ENCODE assay signal across 12 cellular contexts in genomic region chr16:80583466-80583865, GRCh38. TPM values are rescaled to one million over a fixed set of nuclear protein-coding genes. Genes with fewer than 3 reads are reported as not detected.
DNase-seq lines count a peak whose midpoint lies in the region; ATAC-seq and TF ChIP-seq lines count a peak whose summit lies in the region.
"Had no signal": no experiment of that assay in that cellular context is flagged by ENCODE, and none has a peak within 500 bp of the region (broad histone marks: within the 10 kb centered on the region; RNA-seq: fewer than 3 reads in every experiment).

No MANE protein-coding gene starts in this region.

- H3F3A ChIP-seq in PC-9 (ENCODE audit: insufficient read depth, low read depth), result no peaks in the 10 kb centered on the region

- H3K79me2 ChIP-seq in PC-9 (ENCODE audit: low read depth), result no peaks in the 10 kb centered on the region

- H3K4me1 Mint-ChIP-seq in activated CD8-positive, alpha-beta T cell treated with anti-CD3 and anti-CD28 coated beads, Interleukin-2, amount 10 ng/mL, durations not matched to agents 7 days and 5 days (ENCODE audit: low read depth), result peaks cover 76% of the 10 kb centered on the region

- H3K4me3 ChIP-seq in foreskin fibroblast (ENCODE audit: low read depth in 1 of 2, low read length in 2 of 2) (no peak overlapping the region), PC-9 (no peak overlapping the region), uterus (no peak overlapping the region)
- H3K4me3 ChIP-seq: A549 had no signal

- no peaks in the 10 kb centered on the region for H3K27me3 ChIP-seq in PC-9 (ENCODE audit: insufficient read depth, low read depth)
- H3K27me3 ChIP-seq in uterus, result no peaks in the 10 kb centered on the region

- no peaks in the 10 kb centered on the region for H4K20me1 ChIP-seq in PC-9 (ENCODE audit: insufficient read depth)

- peaks cover 25% of the 10 kb centered on the region for H3K9me3 Mint-ChIP-seq in activated CD8-positive, alpha-beta T cell treated with anti-CD3 and anti-CD28 coated beads, Interleukin-2, amount 10 ng/mL, durations not matched to agents 7 days and 5 days (ENCODE audit: insufficient read depth)

- no peak for TF ChIP-seq POLR2A in uterus (IDR thresholded peaks at IDR 0.05)

- intact Hi-C loops in PC-9 (cut with micrococcal nuclease; ENCODE audit: unreplicated experiment), result no loop called here
- intact Hi-C loops in uterus (cut with DNase I; ENCODE audit: low total_unique reads), result no loop called here

- H3K4me1 ChIP-seq in PC-9 (replicated peaks; ENCODE audit: insufficient read depth) (no peaks in the 10 kb centered on the region), uterus (no peaks in the 10 kb centered on the region)
- H3K4me1 ChIP-seq: A549 had no signal

- no TSS peak for BruUV-seq in PC-9 (replicated peaks; lab: Mats Ljungman, UMichigan)

- CTCF ChIA-PET in activated CD8-positive, alpha-beta T cell treated with anti-CD3 and anti-CD28 coated beads, Interleukin-2, amount 10 ng/mL, durations not matched to agents 7 days and 5 days (lab: Charles Lee), result interaction anchor here (0.6 to 2.9 kb wide), 2 partner anchors 56 to 981 kb away, joined by 3 to 14 read pairs; no protein-coding TSS in a partner anchor
- CTCF ChIA-PET in PC-9 (lab: Charles Lee), result no interaction called here

- ATAC-seq in activated CD8-positive, alpha-beta T cell treated with anti-CD3 and anti-CD28 coated beads, Interleukin-2, amount 10 ng/mL, durations not matched to agents 7 days and 5 days, result no peak
- ATAC-seq in HG03565 (IDR thresholded peaks at IDR 0.05; ENCODE audit: unreplicated experiment), result no peak
- ATAC-seq: A549 had no signal

- DNase-seq in activated CD8-positive, alpha-beta memory T cell treated with anti-CD3 and anti-CD28 coated beads, Interleukin-2, amount 50 U/mL, for 48 hours, result peak; percentile 68
- no peak for DNase-seq in activated CD8-positive, alpha-beta memory T cell treated with anti-CD3 and anti-CD28 coated beads for 24 hours
- peak; percentile 51 for DNase-seq in activated CD8-positive, alpha-beta T cell treated with anti-CD3 and anti-CD28 coated beads, Interleukin-2, amount 10 ng/mL, durations not matched to agents 7 days and 5 days
- DNase-seq in foreskin fibroblast (peak; percentile 83 to 84), PC-9 (no peak), uterus (no peak)
- DNase-seq in stimulated activated CD8-positive, alpha-beta memory T cell treated with anti-CD3 and anti-CD28 coated beads, Interleukin-15, amount 100 ng/mL, for 48 hours (ENCODE audit: low read depth in 2 of 2), result peak; percentile 49 to 61
- DNase-seq: effector CD4-positive, alpha-beta T cell; GOT3; NCI-H524 had no signal

- H3K27ac ChIP-seq in PC-9, result no peak overlapping the region
- no peak overlapping the region for H3K27ac ChIP-seq in uterus
- H3K27ac ChIP-seq: A549 had no signal

- no peak for TF ChIP-seq CTCF in foreskin fibroblast (IDR thresholded peaks at IDR 0.05; ENCODE audit: low read depth, low read length)
- no peak for TF ChIP-seq CTCF in PC-9 (conservative IDR thresholded peaks at IDR 0.05)
- TF ChIP-seq CTCF in uterus (IDR thresholded peaks at IDR 0.05), result no peak

- no peak overlapping the region for H3K4me3 Mint-ChIP-seq in activated CD8-positive, alpha-beta T cell treated with anti-CD3 and anti-CD28 coated beads, Interleukin-2, amount 10 ng/mL, durations not matched to agents 7 days and 5 days

- H3K4me2 ChIP-seq in PC-9, result no peak overlapping the region
- H3K4me2 ChIP-seq: A549 had no signal

- H3K9me2 ChIP-seq in PC-9 (ENCODE audit: insufficient read depth), result no peaks in the 10 kb centered on the region

- H2AFZ ChIP-seq in PC-9, result no peak overlapping the region

- peaks cover 21% of the 10 kb centered on the region for H3K27me3 Mint-ChIP-seq in activated CD8-positive, alpha-beta T cell treated with anti-CD3 and anti-CD28 coated beads, Interleukin-2, amount 10 ng/mL, durations not matched to agents 7 days and 5 days (ENCODE audit: low read depth)

- H3K36me3 ChIP-seq in PC-9 (ENCODE audit: low read depth) (no peaks in the 10 kb centered on the region), uterus (no peaks in the 10 kb centered on the region)

- POLR2A ChIA-PET in activated CD8-positive, alpha-beta T cell treated with anti-CD3 and anti-CD28 coated beads, Interleukin-2, amount 10 ng/mL, durations not matched to agents 7 days and 5 days (lab: Charles Lee), result interaction anchor here (0.6 kb wide), 1 partner anchor 235 kb away, joined by 3 read pairs; no protein-coding TSS in a partner anchor
- POLR2A ChIA-PET in PC-9 (lab: Charles Lee; ENCODE audit: unreplicated experiment), result no interaction called here

- H3K27ac Mint-ChIP-seq in activated CD8-positive, alpha-beta T cell treated with anti-CD3 and anti-CD28 coated beads, Interleukin-2, amount 10 ng/mL, durations not matched to agents 7 days and 5 days, result no peak overlapping the region

- peaks cover 44% of the 10 kb centered on the region for H3K36me3 Mint-ChIP-seq in activated CD8-positive, alpha-beta T cell treated with anti-CD3 and anti-CD28 coated beads, Interleukin-2, amount 10 ng/mL, durations not matched to agents 7 days and 5 days (ENCODE audit: low read depth)

- H3K9me3 ChIP-seq in PC-9 (ENCODE audit: insufficient read depth, low read depth) (no peaks in the 10 kb centered on the region), uterus (no peaks in the 10 kb centered on the region)
- H3K9me3 ChIP-seq: A549 had no signal

RNA-seq across cellular contexts. Expression of gene DYNLRB2, which starts 42.7 kb away (rescaled TPM):
- total RNA-seq in activated CD8-positive, alpha-beta T cell treated with anti-CD3 and anti-CD28 coated beads, Interleukin-2, amount 10 ng/mL, durations not matched to agents 7 days and 5 days, result not detected
- total RNA-seq in PC-9 (2021) (not detected in 2 replicates), uterus (1 to 10 TPM in 2 of 4 donors, not detected in 2; 2.6 to 3.3 TPM)

Comparison
In these comparisons a context has a peak if more than half of its experiments do, and no peak if none do; other contexts are left out.
1. DNase-seq: peak in activated CD8-positive, alpha-beta memory T cell treated with anti-CD3 and anti-CD28 coated beads, Interleukin-2, amount 50 U/mL, for 48 hours (single experiment), activated CD8-positive, alpha-beta T cell treated with anti-CD3 and anti-CD28 coated beads, Interleukin-2, amount 10 ng/mL, durations not matched to agents 7 days and 5 days (single experiment), foreskin fibroblast (2 of 2) and stimulated activated CD8-positive, alpha-beta memory T cell treated with anti-CD3 and anti-CD28 coated beads, Interleukin-15, amount 100 ng/mL, for 48 hours (2 of 2); none in activated CD8-positive, alpha-beta memory T cell treated with anti-CD3 and anti-CD28 coated beads for 24 hours (single experiment), PC-9 (0 of 2) and uterus (0 of 2).